19 cellular contexts compared by ENCODE assay signal in the genomic region with DNA sequence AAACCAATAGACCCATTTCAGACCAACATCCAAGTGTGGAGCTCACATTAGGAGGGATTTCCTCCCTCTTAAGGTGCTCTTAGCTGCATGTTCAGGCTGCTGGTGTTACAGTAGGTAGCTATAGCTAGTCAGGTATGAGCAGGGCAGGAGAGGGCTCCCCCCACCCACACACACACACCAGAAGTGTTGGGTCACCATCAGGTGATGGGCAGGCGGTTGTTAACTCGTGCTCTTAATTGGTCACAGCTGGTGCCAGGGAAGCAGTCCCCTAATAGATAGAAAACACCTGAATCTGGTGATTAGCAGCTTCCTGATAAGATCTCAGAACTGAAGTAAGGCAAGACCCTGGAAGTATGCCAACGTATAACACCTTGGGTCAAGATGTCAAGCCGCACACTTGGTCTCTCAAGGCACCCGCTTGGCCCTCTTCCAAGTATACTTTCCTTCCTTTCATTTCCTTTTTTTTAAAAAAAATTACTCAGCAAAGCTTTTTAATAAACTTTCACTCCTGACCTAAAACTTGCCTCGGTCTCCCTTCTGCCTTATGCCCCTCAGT.
"Had no signal": no experiment of that assay in that cellular context is flagged by ENCODE, and none has a peak within 500 bp of the region (broad histone marks: within the 10 kb centered on the region; RNA-seq: fewer than 3 reads in every experiment).

No MANE protein-coding gene starts in this region.

- ATAC-seq: activated CD8-positive, alpha-beta T cell treated with anti-CD3 and anti-CD28 coated beads for 36 hours; esophagus mucosa; gastrocnemius medialis; left lobe of liver; right lobe of liver had no signal

- H3K4me3 ChIP-seq: ascending aorta, coronary artery, gastrocnemius medialis, right lobe of liver, transverse colon, vagina had no signal

- H3K27me3 ChIP-seq: ascending aorta, gastrocnemius medialis, right lobe of liver, transverse colon, vagina had no signal

- H3K4me1 ChIP-seq: ascending aorta, gastrocnemius medialis, parathyroid adenoma, right lobe of liver, transverse colon, vagina had no signal

- H3K9me3 ChIP-seq: ascending aorta, gastrocnemius medialis, right lobe of liver, transverse colon, vagina had no signal

- H3K36me3 ChIP-seq: ascending aorta, gastrocnemius medialis, right lobe of liver, transverse colon, vagina had no signal

- DNase-seq: activated CD4-positive, alpha-beta T cell treated with anti-CD3 and anti-CD28 coated beads for 48 hours; activated CD4-positive, CD25-positive, alpha-beta regulatory T cell; activated CD8-positive, alpha-beta T cell treated with anti-CD3 and anti-CD28 coated beads for 36 hours; activated T-cell treated with anti-CD3 and anti-CD28 coated beads, Interleukin-2, amount 50 U/mL, for 24 hours; effector CD4-positive, alpha-beta T cell; gastrocnemius medialis; head of caudate nucleus; midbrain; right lobe of liver; small intestine; stimulated activated CD4-positive, alpha-beta T cell treated with anti-CD3 and anti-CD28 coated beads, Interleukin-15, amount 100 ng/mL, for 24 hours; stimulated activated CD4-positive, alpha-beta T cell treated with anti-CD3 and anti-CD28 coated beads, Interleukin-2, amount 100 ng/mL, for 48 hours; transverse colon had no signal

- H3K27ac ChIP-seq: ascending aorta, coronary artery, gastrocnemius medialis, parathyroid adenoma, right lobe of liver, transverse colon, vagina had no signal
